Comparison of ENCODE assay signal across 16 cellular contexts in genomic region chr10:113103131-113103830, GRCh38.
DNase-seq lines count a peak whose midpoint lies in the region; ATAC-seq and TF ChIP-seq lines count a peak whose summit lies in the region.
"Had no signal": no experiment of that assay in that cellular context is flagged by ENCODE, and none has a peak within 500 bp of the region (broad histone marks: within the 10 kb centered on the region; RNA-seq: fewer than 3 reads in every experiment).

No MANE protein-coding gene starts in this region.

- H3K27me3 ChIP-seq in Panc1 (ENCODE audit: control insufficient read depth, insufficient read depth, low read length) (no peaks in the 10 kb centered on the region), heart left ventricle (no peaks in the 10 kb centered on the region)

- H3K36me3 ChIP-seq in Panc1 (ENCODE audit: control insufficient read depth, insufficient read depth, low read length), result no peaks in the 10 kb centered on the region
- peaks cover 0 to 4% (median 0%) of the 10 kb centered on the region in 9 donors for H3K36me3 ChIP-seq in heart left ventricle

- no peak for TF ChIP-seq POLR2A in heart left ventricle (IDR thresholded peaks at IDR 0.05)

- POLR2A ChIA-PET in Panc1 (lab: Charles Lee), result interaction anchor here (0.6 kb wide), 1 partner anchor 77 kb away, joined by 3 read pairs; no protein-coding TSS in a partner anchor

- no peak overlapping the region for H3K4me3 Mint-ChIP-seq in natural killer cell
- H3K4me3 Mint-ChIP-seq in natural killer cell treated with Interleukin-12 subunit alpha and Interleukin-12 subunit beta and Interleukin-15 and Interleukin-18, amount 100 ng/mL, for 72 hours, result no peak overlapping the region
- H3K4me3 Mint-ChIP-seq: activated CD4-positive, alpha-beta T cell treated with anti-CD3 and anti-CD28 coated beads, Interleukin-2, amount 10 ng/mL, durations not matched to agents 24 days and 14 days; activated T-cell treated with anti-CD3 and anti-CD28 coated beads, Interleukin-2, amount 50 U/mL, for 72 hours; stimulated activated naive CD8-positive, alpha-beta T cell treated with anti-CD3 and anti-CD28 coated beads, Interleukin-15, Interleukin-2, amounts not matched to agents 100 ng/mL and 50 ng/mL, for 24 hours had no signal

- no peaks in the 10 kb centered on the region for H3K9me3 ChIP-seq in Panc1 (ENCODE audit: control insufficient read depth, insufficient read depth, low read depth, low read length)
- no peaks in the 10 kb centered on the region for H3K9me3 ChIP-seq in heart left ventricle

- peak overlapping the region; percentile 58 for H3K27ac ChIP-seq in Panc1 (ENCODE audit: low read length)
- H3K27ac ChIP-seq in heart left ventricle, result peak overlapping the region in 1 of 12 donors; percentile 32

- H3K36me3 Mint-ChIP-seq in natural killer cell, result no peaks in the 10 kb centered on the region
- no peaks in the 10 kb centered on the region for H3K36me3 Mint-ChIP-seq in natural killer cell treated with Interleukin-12 subunit alpha and Interleukin-12 subunit beta and Interleukin-15 and Interleukin-18, amount 100 ng/mL, for 72 hours

- WGBS in heart left ventricle, 4 donors, result 75 to 80% (median 78%) methylated on average over 8 of the region's 8 CpGs

- peak overlapping the region in 1 of 2 donors; percentile 54 for H3K27ac Mint-ChIP-seq in natural killer cell
- H3K27ac Mint-ChIP-seq in natural killer cell treated with Interleukin-12 subunit alpha and Interleukin-12 subunit beta and Interleukin-15 and Interleukin-18, amount 100 ng/mL, for 72 hours, result no peak overlapping the region
- H3K27ac Mint-ChIP-seq: activated CD4-positive, alpha-beta T cell treated with anti-CD3 and anti-CD28 coated beads, Interleukin-2, amount 10 ng/mL, durations not matched to agents 24 days and 14 days; activated T-cell treated with anti-CD3 and anti-CD28 coated beads, Interleukin-2, amount 50 U/mL, for 72 hours; stimulated activated naive CD8-positive, alpha-beta T cell treated with anti-CD3 and anti-CD28 coated beads, Interleukin-15, Interleukin-2, amounts not matched to agents 100 ng/mL and 50 ng/mL, for 24 hours had no signal

- CTCF ChIA-PET in Panc1 (lab: Charles Lee), result no interaction called here

- intact Hi-C loops in natural killer cell (cut with micrococcal nuclease), result no loop called here
- intact Hi-C loops in Panc1 (cut with micrococcal nuclease; ENCODE audit: unreplicated experiment), result no loop called here
- intact Hi-C loops in heart left ventricle (cut with DNase I), result no loop called here

- H3K4me3 ChIP-seq in Panc1 (ENCODE audit: low read depth in 2 of 2, low read length in 2 of 2) (no peak overlapping the region), fibroblast of mammary gland (ENCODE audit: control insufficient read depth, low read depth, low read length) (no peak overlapping the region), heart left ventricle (no peak overlapping the region)

- BruUV-seq in Panc1 (replicated peaks; lab: Mats Ljungman, UMichigan), result no TSS peak

- peaks cover 7 to 10% of the 10 kb centered on the region in 2 donors for H3K4me1 Mint-ChIP-seq in natural killer cell
- H3K4me1 Mint-ChIP-seq in natural killer cell treated with Interleukin-12 subunit alpha and Interleukin-12 subunit beta and Interleukin-15 and Interleukin-18, amount 100 ng/mL, for 72 hours (ENCODE audit: low read depth in 2 of 2), result peaks cover 6% of the 10 kb centered on the region in 2 donors
- H3K4me1 Mint-ChIP-seq: activated CD4-positive, alpha-beta T cell treated with anti-CD3 and anti-CD28 coated beads, Interleukin-2, amount 10 ng/mL, durations not matched to agents 24 days and 14 days had no signal

- peak in 2 of 3 donors; percentile 31 to 45 for ATAC-seq in natural killer cell
- no peak for ATAC-seq in natural killer cell treated with Interleukin-12 subunit alpha and Interleukin-12 subunit beta and Interleukin-15 and Interleukin-18, amount 100 ng/mL, for 72 hours
- ATAC-seq in Panc1, result no peak
- no peak for ATAC-seq in heart left ventricle
- ATAC-seq in omental fat pad (ENCODE audit: low FRiP score), result no peak
- no peak for ATAC-seq in GM21717 (IDR thresholded peaks at IDR 0.05; ENCODE audit: unreplicated experiment)
- ATAC-seq: activated T-cell treated with anti-CD3 and anti-CD28 coated beads, Interleukin-2, amount 50 U/mL, for 72 hours had no signal

- no peaks in the 10 kb centered on the region for H3K9me3 Mint-ChIP-seq in natural killer cell
- H3K9me3 Mint-ChIP-seq in natural killer cell treated with Interleukin-12 subunit alpha and Interleukin-12 subunit beta and Interleukin-15 and Interleukin-18, amount 100 ng/mL, for 72 hours, result no peaks in the 10 kb centered on the region
- H3K9me3 Mint-ChIP-seq: activated CD4-positive, alpha-beta T cell treated with anti-CD3 and anti-CD28 coated beads, Interleukin-2, amount 10 ng/mL, durations not matched to agents 24 days and 14 days; activated T-cell treated with anti-CD3 and anti-CD28 coated beads, Interleukin-2, amount 50 U/mL, for 72 hours; stimulated activated naive CD8-positive, alpha-beta T cell treated with anti-CD3 and anti-CD28 coated beads, Interleukin-15, Interleukin-2, amounts not matched to agents 100 ng/mL and 50 ng/mL, for 24 hours had no signal

- TF ChIP-seq CTCF in natural killer cell (IDR thresholded peaks at IDR 0.05), result no peak
- TF ChIP-seq CTCF in Panc1 (IDR thresholded peaks at IDR 0.05), result no peak
- no peak for TF ChIP-seq CTCF in fibroblast of mammary gland (conservative IDR thresholded peaks at IDR 0.05; ENCODE audit: control insufficient read depth, insufficient read depth, low read depth, low read length)
- no peak for TF ChIP-seq CTCF in heart left ventricle (IDR thresholded peaks at IDR 0.05)
- TF ChIP-seq CTCF in omental fat pad (IDR thresholded peaks at IDR 0.05), result no peak

- DNase-seq in natural killer cell (no peak), Panc1 (ENCODE audit: low read depth, low spot score) (no peak), fibroblast of mammary gland (ENCODE audit: low read depth) (peak; percentile 77), heart left ventricle (no peak), omental fat pad (ENCODE audit: low spot score) (no peak)
- DNase-seq in natural killer cell treated with Interleukin-12 subunit alpha and Interleukin-12 subunit beta and Interleukin-15 and Interleukin-18, amount 100 ng/mL, for 72 hours (ENCODE audit: low spot score), result no peak
- no peak for DNase-seq in activated CD4-positive, CD25-positive, alpha-beta regulatory T cell (lab: John Stamatoyannopoulos, UW)
- DNase-seq: activated CD4-positive, alpha-beta T cell treated with anti-CD3 and anti-CD28 coated beads, Interleukin-2, amount 10 ng/mL, durations not matched to agents 24 days and 14 days; activated T-cell treated with anti-CD3 and anti-CD28 coated beads, Interleukin-2, amount 50 U/mL, for 72 hours; amniotic stem cell; Calu3; cortex of kidney; mesendoderm; NCI-H1092 treated with DMSO at 0.1 percent for 48 hours had no signal

- no peaks in the 10 kb centered on the region for H3K27me3 Mint-ChIP-seq in natural killer cell (ENCODE audit: low read depth in 2 of 2)
- H3K27me3 Mint-ChIP-seq in natural killer cell treated with Interleukin-12 subunit alpha and Interleukin-12 subunit beta and Interleukin-15 and Interleukin-18, amount 100 ng/mL, for 72 hours, result no peaks in the 10 kb centered on the region
- H3K27me3 Mint-ChIP-seq: stimulated activated naive CD8-positive, alpha-beta T cell treated with anti-CD3 and anti-CD28 coated beads, Interleukin-15, Interleukin-2, amounts not matched to agents 100 ng/mL and 50 ng/mL, for 24 hours had no signal

- in situ Hi-C loops in Panc1 (cut with HindIII; ENCODE audit: low pct_unique_long_range_greater_than_20kb, low sequenced_read_pairs), result no loop called here

- H3K4me1 ChIP-seq in Panc1 (ENCODE audit: control insufficient read depth, insufficient read depth, low read length), result peaks cover 62% of the 10 kb centered on the region
- H3K4me1 ChIP-seq in heart left ventricle, result peaks cover 0 to 50% (median 19%) of the 10 kb centered on the region in 12 donors

Comparison
In these comparisons a context has a peak if more than half of its experiments do, and no peak if none do; other contexts are left out.
1. ATAC-seq: peak in natural killer cell (2 of 3); none in natural killer cell treated with Interleukin-12 subunit alpha and Interleukin-12 subunit beta and Interleukin-15 and Interleukin-18, amount 100 ng/mL, for 72 hours (0 of 2), Panc1 (single experiment), heart left ventricle (0 of 4), omental fat pad (single experiment) and GM21717 (single experiment).